27 cellular contexts compared by ENCODE assay signal in the genomic region with DNA sequence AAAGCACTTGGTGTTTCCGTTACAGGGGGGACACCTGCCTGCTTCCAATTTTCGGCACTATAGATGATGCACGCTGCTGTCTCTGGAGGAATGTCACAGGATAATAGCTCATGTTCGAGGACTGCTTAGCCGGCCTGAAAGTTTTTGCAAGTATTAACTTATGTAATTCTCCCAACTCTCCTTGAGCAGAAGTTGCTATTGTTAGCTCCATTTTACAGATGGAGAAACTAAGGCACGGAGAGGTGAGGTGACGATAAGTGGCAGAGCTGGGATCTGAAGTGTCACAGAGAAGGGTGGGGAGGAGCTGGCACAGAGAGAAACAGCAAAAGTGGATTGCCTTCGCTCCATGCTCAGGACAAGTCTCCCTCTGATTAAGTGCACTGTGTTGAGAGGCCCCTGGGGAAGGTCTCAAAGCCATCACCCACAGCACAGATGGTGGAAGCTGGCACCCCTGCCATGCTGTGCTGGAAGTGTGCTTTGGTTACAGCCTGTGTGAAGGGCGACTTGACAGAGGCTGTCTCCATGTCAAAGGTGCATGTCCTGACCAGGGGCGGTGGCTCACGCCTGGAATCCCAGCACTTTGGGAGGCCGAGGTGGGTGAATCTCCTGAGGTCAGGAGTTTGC. TPM values are rescaled to one million over a fixed set of nuclear protein-coding genes. Genes with fewer than 3 reads are reported as not detected.
DNase-seq lines count a peak whose midpoint lies in the region; ATAC-seq, FAIRE-seq and TF ChIP-seq lines count a peak whose summit lies in the region.
"Had no signal": no experiment of that assay in that cellular context is flagged by ENCODE, and none has a peak within 500 bp of the region (broad histone marks: within the 10 kb centered on the region; RNA-seq: fewer than 3 reads in every experiment).

No MANE protein-coding gene starts in this region.

- H2BK20ac ChIP-seq in H1 (ENCODE audit: low read length) = 0 out of 2 replicates have a peak overlapping the region, but pooled peaks have one; percentile 72

- H3K27me3 Mint-ChIP-seq in stimulated activated naive CD8-positive, alpha-beta T cell treated with anti-CD3 and anti-CD28 coated beads, Interleukin-15, amount 100 ng/mL, for 72 hours = no peaks in the 10 kb centered on the region

- WGBS in H1 (ENCODE audit: extremely low coverage in 1 of 2, insufficient coverage in 1 of 2, insufficient read length in 1 of 2, insufficient replicate concordance in 2 of 2, low coverage in 1 of 2, low lambda C conversion rate in 2 of 2, missing lambda C conversion rate in 1 of 2), 2 experiments = 81% methylated on average over 12 of the region's 12 CpGs; no CpG with 5 or more reads in 1 of the 2 experiments

- CTCF ChIA-PET in H1 (lab: Charles Lee; ENCODE audit: partially characterized antibody) = interaction anchor here (0.9 to 2.2 kb wide), 2 partner anchors 12 to 34 kb away, joined by 3 to 6 read pairs; no protein-coding TSS in a partner anchor

- peak overlapping the region; percentile 46; the same call in 1 of the 2 replicates for H2BK15ac ChIP-seq in H1 (ENCODE audit: low read length)

- no peak overlapping the region for H2AK5ac ChIP-seq in H1 (ENCODE audit: low read depth, low read length)

- no peak for TF ChIP-seq EP300 in H1 (IDR thresholded peaks at IDR 0.05; ENCODE audit: borderline replicate concordance in 1 of 2, low read depth in 2 of 2, low read length in 2 of 2)

- TF ChIP-seq RAD21 in H1 (IDR thresholded peaks at IDR 0.05 in 1 of 2, conservative IDR thresholded peaks at IDR 0.05 in 1 of 2; ENCODE audit: low read depth in 2 of 2, low read length in 2 of 2) = no peak

- H4K5ac ChIP-seq in H1 (ENCODE audit: insufficient read length, low read depth, low read length) = no peak overlapping the region

- H4K20me1 ChIP-seq in H1 (replicated peaks in 1 of 2; ENCODE audit: control insufficient read depth in 1 of 2, insufficient read depth in 2 of 2, low read length in 2 of 2) = no peaks in the 10 kb centered on the region

- no peak for TF ChIP-seq POLR2A in H1 (IDR thresholded peaks at IDR 0.05; ENCODE audit: control extremely low read depth in 1 of 2, low read depth in 2 of 2, low read length in 2 of 2)

- H3K14ac ChIP-seq in H1 (ENCODE audit: insufficient read length) = no peak overlapping the region

- H3K56ac ChIP-seq in H1 (replicated peaks; ENCODE audit: insufficient read length, low read depth, low read length) = no peak overlapping the region

- no peak for TF ChIP-seq CTCF in H1 (IDR thresholded peaks at IDR 0.05; ENCODE audit: control extremely low read depth in 1 of 3, insufficient read depth in 1 of 3, low read depth in 1 of 3, low read length in 3 of 3)

- POLR2A ChIA-PET in H1 (lab: Charles Lee; ENCODE audit: partially characterized antibody) = interaction anchor here (1.0 to 1.2 kb wide), 3 partner anchors 8 to 14 kb away, joined by 3 to 4 read pairs (median 4); no protein-coding TSS in a partner anchor

- DNase-seq in stimulated activated naive CD8-positive, alpha-beta T cell treated with anti-CD3 and anti-CD28 coated beads, Interleukin-15, amount 100 ng/mL, for 72 hours = no peak
- no peak for DNase-seq in stimulated activated naive CD8-positive, alpha-beta T cell treated with anti-CD3 and anti-CD28 coated beads, Interleukin-15, Interleukin-2, amounts not matched to agents 100 U/mL and 50 U/mL, for 24 hours
- DNase-seq in NCI-H2171 (lab: John Stamatoyannopoulos, UW) (peak; percentile 75), H1 (ENCODE audit: low read depth in 1 of 2, low spot score in 2 of 2) (no peak)
- DNase-seq in stimulated activated naive CD4-positive, alpha-beta T cell treated with Interleukin-2 at 50 U/mL for 16 hours (lab: John Stamatoyannopoulos, UW) = no peak
- no peak for DNase-seq in central memory CD4-positive, alpha-beta T cell
- DNase-seq: activated gamma-delta T cell treated with Interleukin-2 at 50 U/mL for 16 hours; amniotic stem cell; EL; left lung; MV-4-11; naive B cell; NCI-H1930; NCI-H446 treated with DMSO at 0.1 percent for 48 hours; NK-92 treated with Interleukin-12 subunit alpha and Interleukin-12 subunit beta, amount 100 ng/mL, for 24 hours; PC-3; SK-N-SH; stomach; tibial artery had no signal

- no peak overlapping the region for H3K18ac ChIP-seq in H1 (ENCODE audit: extremely low read depth, low read length)

- no peak overlapping the region for H3K27ac ChIP-seq in H1 (ENCODE audit: low read depth, low read length)
- H3K27ac ChIP-seq: C4-2B, GM23248, left lung, stomach, tibial artery had no signal

- H4K91ac ChIP-seq in H1 (replicated peaks; ENCODE audit: insufficient read length, low read length) = no peak overlapping the region

- no peaks in the 10 kb centered on the region for H3K9me3 Mint-ChIP-seq in stimulated activated naive CD8-positive, alpha-beta T cell treated with anti-CD3 and anti-CD28 coated beads, Interleukin-15, amount 100 ng/mL, for 72 hours
- H3K9me3 Mint-ChIP-seq: mesothelial cell of epicardium; naive B cell; T-helper 1 cell treated with Interleukin-12 subunit alpha and Interleukin-12 subunit beta and Interleukin-4 antibody, amounts not matched to agents 30 μg/mL and 1 μg/mL, for 36 hours had no signal

- no peaks in the 10 kb centered on the region for H3K36me3 ChIP-seq in H1 (ENCODE audit: control insufficient read depth in 2 of 4, insufficient read depth in 4 of 4, low read length in 3 of 4)
- H3K36me3 ChIP-seq: left lung, stomach, tibial artery had no signal

- peak overlapping the region; percentile 66 to 78 for H3K4me3 Mint-ChIP-seq in stimulated activated naive CD8-positive, alpha-beta T cell treated with anti-CD3 and anti-CD28 coated beads, Interleukin-15, amount 100 ng/mL, for 72 hours
- H3K4me3 Mint-ChIP-seq: mesothelial cell of epicardium; T-helper 1 cell treated with Interleukin-12 subunit alpha and Interleukin-12 subunit beta and Interleukin-4 antibody, amounts not matched to agents 30 μg/mL and 1 μg/mL, for 36 hours had no signal

- no peak overlapping the region for H3K4me3 ChIP-seq in H1 (ENCODE audit: extremely low read depth in 1 of 4, insufficient read depth in 2 of 4, low read depth in 3 of 4, low read length in 4 of 4)
- H3K4me3 ChIP-seq: GM23248, left lung, stomach, tibial artery had no signal

- peaks cover 0 to 23% (median 13%) of the 10 kb centered on the region in 4 experiments; a peak in 6 of 7 replicates for H3K4me1 ChIP-seq in H1 (replicated peaks in 1 of 4; ENCODE audit: control insufficient read depth in 3 of 4, insufficient read depth in 4 of 4, low read length in 3 of 4)
- H3K4me1 ChIP-seq: stomach had no signal

- H3K4ac ChIP-seq in H1 (replicated peaks; ENCODE audit: insufficient read length, low read depth, low read length) = no peak overlapping the region

- H2AFZ ChIP-seq in H1 (ENCODE audit: low read length) = no peak overlapping the region
- H2AFZ ChIP-seq: GM23248 had no signal

- H3K27me3 ChIP-seq in H1 (replicated peaks in 1 of 4; ENCODE audit: control insufficient read depth in 3 of 4, extremely low read depth in 1 of 4, insufficient read depth in 3 of 4, low read length in 3 of 4) = peaks cover 0 to 3% (median 0%) of the 10 kb centered on the region in 4 experiments; a peak in 1 of 7 replicates
- H3K27me3 ChIP-seq: tibial artery had no signal

- H3K23ac ChIP-seq in H1 (ENCODE audit: insufficient read length) = no peak overlapping the region

- H3K9me3 ChIP-seq in H1 (ENCODE audit: insufficient read depth in 2 of 2, low read depth in 1 of 2, low read length in 1 of 2) = no peaks in the 10 kb centered on the region
- H3K9me3 ChIP-seq: left lung, SK-N-SH, stomach, tibial artery had no signal

- H3K23me2 ChIP-seq in H1 (ENCODE audit: low read depth, low read length) = no peaks in the 10 kb centered on the region

- no peak overlapping the region for H3K4me2 ChIP-seq in H1 (ENCODE audit: insufficient read depth in 1 of 2, low read depth in 2 of 2, low read length in 2 of 2)
- H3K4me2 ChIP-seq: SK-N-SH had no signal

- peaks cover 77% of the 10 kb centered on the region for H3K4me1 Mint-ChIP-seq in stimulated activated naive CD8-positive, alpha-beta T cell treated with anti-CD3 and anti-CD28 coated beads, Interleukin-15, amount 100 ng/mL, for 72 hours

- ATAC-seq in stimulated activated naive CD8-positive, alpha-beta T cell treated with anti-CD3 and anti-CD28 coated beads, Interleukin-15, amount 100 ng/mL, for 72 hours = no peak
- no peak for ATAC-seq in stimulated activated naive CD8-positive, alpha-beta T cell treated with anti-CD3 and anti-CD28 coated beads, Interleukin-15, Interleukin-2, amounts not matched to agents 100 U/mL and 50 U/mL, for 24 hours
- ATAC-seq in GM19035 (IDR thresholded peaks at IDR 0.05; ENCODE audit: unreplicated experiment) = no peak
- ATAC-seq: activated CD4-positive, CD25-positive, alpha-beta regulatory T cell treated with anti-CD3 and anti-CD28 coated beads, Interleukin-2, amount 50 U/mL, for 24 hours; left lung; PC-3 had no signal

- no peak overlapping the region for H4K8ac ChIP-seq in H1 (ENCODE audit: extremely low read depth, insufficient read depth, low read length)

- H2BK12ac ChIP-seq in H1 (ENCODE audit: low read depth, low read length) = no peak overlapping the region

- H2BK120ac ChIP-seq in H1 (replicated peaks; ENCODE audit: low read depth, low read length) = no peak overlapping the region

- no peak overlapping the region for H3K9ac ChIP-seq in H1 (replicated peaks in 1 of 4; ENCODE audit: extremely low read depth in 1 of 4, low read depth in 3 of 4, low read length in 3 of 4)
- H3K9ac ChIP-seq: GM23248, SK-N-SH had no signal

- no peak for FAIRE-seq in H1 (lab: Jason Lieb, UNC)
- FAIRE-seq: GM12892, islet of Langerhans had no signal

- H3K79me1 ChIP-seq in H1 (ENCODE audit: low read depth, low read length) = no peaks in the 10 kb centered on the region; the same call in 1 of the 2 replicates

- H3K79me2 ChIP-seq in H1 (ENCODE audit: control insufficient read depth in 1 of 2, insufficient read depth in 2 of 2, low read length in 2 of 2) = no peaks in the 10 kb centered on the region

- no peak overlapping the region for H2BK5ac ChIP-seq in H1 (ENCODE audit: low read depth, low read length)

- no peak overlapping the region for H3K27ac Mint-ChIP-seq in stimulated activated naive CD8-positive, alpha-beta T cell treated with anti-CD3 and anti-CD28 coated beads, Interleukin-15, amount 100 ng/mL, for 72 hours
- H3K27ac Mint-ChIP-seq: naive B cell had no signal

RNA-seq across cellular contexts. Expression of gene MEAK7, which starts 40.8 kb away (rescaled TPM):
- total RNA-seq in H1 (2021; fragmentation: NEBNext Ultra II Directional; extraction: Animal tissue kit (Norgen Biotek cat#: 25700)) = 19.0 and 19.6 TPM in 2 replicates
- polyA plus RNA-seq in H1 (2011; rRNA removed) = 9.6 and 13.6 TPM in 2 replicates
- polyA plus RNA-seq in H1 (2011; cell fraction: cytosol; rRNA removed) = 14.1 TPM
- polyA plus RNA-seq in H1 (2011; cell fraction: nucleus; rRNA removed) = 14.5 TPM
- 12.3 to 15.0 TPM (median 12.8 TPM) in 4 replicates for polyA plus RNA-seq in H1 (2012, experiment 1 of 2)
- 6.5 TPM for polyA plus RNA-seq in H1 (2012, experiment 2 of 2)
- 6.0 TPM for polyA plus RNA-seq in H1 (2013, experiment 1 of 2)
- 5.3 TPM for polyA plus RNA-seq in H1 (2013, experiment 2 of 2)
- polyA minus RNA-seq in H1 (2011; rRNA and poly(A)+ RNA removed) = 15.7 and 18.2 TPM in 2 replicates
- polyA minus RNA-seq in H1 (2011; cell fraction: cytosol; rRNA and poly(A)+ RNA removed) = 18.6 TPM
- 16.5 TPM for polyA minus RNA-seq in H1 (2011; cell fraction: nucleus; rRNA and poly(A)+ RNA removed)
